ENCODE assay signal across 14 cellular contexts in the genomic region with DNA sequence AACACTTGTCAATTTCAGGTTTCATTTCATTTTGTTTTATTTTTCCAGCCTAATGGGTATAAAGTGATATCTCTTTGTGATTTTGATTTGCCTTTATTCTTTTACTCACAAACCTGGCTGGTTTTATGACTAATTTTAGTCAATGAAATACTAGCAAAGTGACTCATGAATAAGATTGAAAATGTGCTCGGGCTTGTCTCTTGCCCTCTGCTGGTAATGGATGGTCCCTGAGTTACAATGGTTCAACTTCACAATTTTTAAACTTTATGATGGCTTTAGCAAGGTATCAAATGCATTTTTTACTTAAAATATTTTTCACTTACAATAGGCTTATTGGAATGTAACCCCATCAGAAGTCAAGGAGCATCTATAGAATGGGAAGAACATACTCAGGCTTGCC.
DNase-seq lines count a peak whose midpoint lies in the region; ATAC-seq and TF ChIP-seq lines count a peak whose summit lies in the region.
"Had no signal": no experiment of that assay in that cellular context is flagged by ENCODE, and none has a peak within 500 bp of the region (broad histone marks: within the 10 kb centered on the region; RNA-seq: fewer than 3 reads in every experiment).

No MANE protein-coding gene starts in this region.

- no peaks in the 10 kb centered on the region for H3K79me2 ChIP-seq in OCI-LY1 (ENCODE audit: insufficient read depth, low read length)

- H3K4me1 ChIP-seq in OCI-LY1 (ENCODE audit: insufficient read depth, low read length, severe bottlenecking) (no peaks in the 10 kb centered on the region), SJCRH30 (no peaks in the 10 kb centered on the region)
- H3K4me1 ChIP-seq: gastrocnemius medialis had no signal

- H3K9me3 ChIP-seq in OCI-LY1 (ENCODE audit: low read length), result no peaks in the 10 kb centered on the region
- no peaks in the 10 kb centered on the region for H3K9me3 ChIP-seq in SJCRH30 (replicated peaks)
- H3K9me3 ChIP-seq: gastrocnemius medialis, thoracic aorta had no signal

- in situ Hi-C loops in ACHN (cut with HindIII; ENCODE audit: low pct_ligation_motif_present, low pct_unique_long_range_greater_than_20kb, low sequenced_read_pairs), result no loop called here
- in situ Hi-C loops in KBM-7 (cut with MboI; ENCODE audit: low pct_unique_long_range_greater_than_20kb, low sequenced_read_pairs), result no loop called here

- DNase-seq in ACHN, result peak; percentile 64
- DNase-seq in iris pigment epithelial cell (ENCODE audit: low read depth), result peak; percentile 2
- DNase-seq in KBM-7, result no peak
- DNase-seq in SJCRH30, result no peak
- no peak for DNase-seq in NCI-H82 treated with DMSO at 0.1 percent for 48 hours (lab: John Stamatoyannopoulos, UW; ENCODE audit: unreplicated experiment)
- DNase-seq: activated naive CD4-positive, alpha-beta T cell; effector CD4-positive, alpha-beta T cell; gastrocnemius medialis; NCI-H187 treated with DMSO at 0.1 percent for 48 hours; NCI-H526 treated with DMSO at 0.1 percent for 48 hours had no signal

- peak; percentile 10; the same call in 1 of the 2 replicates for TF ChIP-seq CTCF in OCI-LY1 (IDR thresholded peaks at IDR 0.05; ENCODE audit: low read length)

- H3K36me3 ChIP-seq in OCI-LY1 (ENCODE audit: insufficient read depth, low read length), result no peaks in the 10 kb centered on the region
- H3K36me3 ChIP-seq in SJCRH30, result no peaks in the 10 kb centered on the region
- H3K36me3 ChIP-seq: gastrocnemius medialis, thoracic aorta had no signal

- peak; percentile 55 for ATAC-seq in GM19463 (IDR thresholded peaks at IDR 0.05; ENCODE audit: unreplicated experiment)
- no peak for ATAC-seq in HG03439 (IDR thresholded peaks at IDR 0.05; ENCODE audit: unreplicated experiment)
- ATAC-seq: gastrocnemius medialis had no signal

- H3K4me2 ChIP-seq in OCI-LY1 (ENCODE audit: low read length), result no peak overlapping the region

- no peaks in the 10 kb centered on the region for H3K9me2 ChIP-seq in OCI-LY1 (ENCODE audit: low read depth, low read length)

- no peaks in the 10 kb centered on the region for H3K27me3 ChIP-seq in OCI-LY1 (ENCODE audit: insufficient read depth, low read length)
- 0 out of 2 replicates have a peak, but pooled peaks cover 6% of the 10 kb centered on the region for H3K27me3 ChIP-seq in SJCRH30
- H3K27me3 ChIP-seq: gastrocnemius medialis had no signal

- H3F3A ChIP-seq in OCI-LY1 (ENCODE audit: insufficient read depth, low read length), result no peaks in the 10 kb centered on the region

- H3K4me3 ChIP-seq in OCI-LY1 (ENCODE audit: low read depth, low read length, poor library complexity, severe bottlenecking), result no peak overlapping the region
- H3K4me3 ChIP-seq in SJCRH30, result no peak overlapping the region
- H3K4me3 ChIP-seq: gastrocnemius medialis, thoracic aorta had no signal

- H4K20me1 ChIP-seq in OCI-LY1 (ENCODE audit: insufficient read depth, low read length), result no peaks in the 10 kb centered on the region

- no peak overlapping the region for H3K9ac ChIP-seq in OCI-LY1 (ENCODE audit: low read length)

- no peak overlapping the region for H2AFZ ChIP-seq in OCI-LY1 (ENCODE audit: low read length)

- H3K27ac ChIP-seq in OCI-LY1 (ENCODE audit: low read depth, low read length, poor library complexity, severe bottlenecking) (no peak overlapping the region), SJCRH30 (no peak overlapping the region)
- H3K27ac ChIP-seq: gastrocnemius medialis, thoracic aorta had no signal

Comparison
In these comparisons a context has a peak if more than half of its experiments do, and no peak if none do; other contexts are left out.
1. DNase-seq: peak in ACHN (single experiment) and iris pigment epithelial cell (single experiment); none in KBM-7 (single experiment), SJCRH30 (0 of 2) and NCI-H82 treated with DMSO at 0.1 percent for 48 hours (single experiment).